Comparison of ENCODE assay signal across 8 cellular contexts in the genomic region with DNA sequence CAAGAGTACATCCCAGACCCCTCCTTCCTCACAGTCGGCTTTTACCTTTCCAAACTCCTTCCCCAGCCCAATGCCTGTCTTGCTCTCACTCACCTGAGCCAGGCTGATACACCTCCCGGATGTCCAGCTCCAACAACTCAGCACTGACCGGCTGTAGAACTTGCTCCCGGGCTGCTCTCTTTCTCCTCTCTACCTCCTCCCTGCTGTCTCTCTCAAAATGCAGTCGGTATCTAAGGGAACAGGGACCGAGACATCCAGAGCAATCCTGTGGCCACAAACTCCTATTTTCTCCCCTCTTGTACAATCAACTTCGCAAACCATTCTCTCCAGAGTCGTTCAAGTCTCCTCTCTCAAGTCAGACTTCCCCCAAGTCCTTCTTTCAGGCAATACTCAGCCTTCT. TPM values are rescaled to one million over a fixed set of nuclear protein-coding genes. Genes with fewer than 3 reads are reported as not detected.
A peak's percentile ranks its signal among the peaks of the same experiment; 100 is the strongest.
DNase-seq lines count a peak whose midpoint lies in the region; TF ChIP-seq lines count a peak whose summit lies in the region.

No MANE protein-coding gene starts in this region.

- H3K27ac ChIP-seq in ascending aorta (peak overlapping the region; percentile 98 to 100), layer of hippocampus (ENCODE audit: low read depth, low read length) (peak overlapping the region; percentile 98), testis (peak overlapping the region; percentile 96 to 99)

- H3K4me1 ChIP-seq in ascending aorta (peaks cover 5 to 19% of the 10 kb centered on the region in 2 donors), testis (peaks cover 16% of the 10 kb centered on the region)

- H3K4me3 ChIP-seq in ascending aorta (peak overlapping the region; percentile 80 to 85), testis (peak overlapping the region; percentile 92 to 97)

- H3K36me3 ChIP-seq in ascending aorta = peaks cover 34 to 39% of the 10 kb centered on the region in 2 donors
- H3K36me3 ChIP-seq in testis (ENCODE audit: low read depth, missing control alignments) = no peaks in the 10 kb centered on the region

- H3K9me3 Mint-ChIP-seq in activated CD4-positive, alpha-beta T cell treated with anti-CD3 and anti-CD28 coated beads, Interleukin-2, amount 10 ng/mL, durations not matched to agents 24 days and 14 days = no peaks in the 10 kb centered on the region

- H3K4me1 Mint-ChIP-seq in activated CD4-positive, alpha-beta T cell treated with anti-CD3 and anti-CD28 coated beads, Interleukin-2, amount 10 ng/mL, durations not matched to agents 24 days and 14 days = peaks cover 32% of the 10 kb centered on the region

- H3K27me3 ChIP-seq in ascending aorta = no peaks in the 10 kb centered on the region
- no peaks in the 10 kb centered on the region for H3K27me3 ChIP-seq in layer of hippocampus (ENCODE audit: control insufficient read depth, insufficient read depth, low read length)
- H3K27me3 ChIP-seq in testis = no peaks in the 10 kb centered on the region

- H3K36me3 Mint-ChIP-seq in activated CD4-positive, alpha-beta T cell treated with anti-CD3 and anti-CD28 coated beads, Interleukin-2, amount 10 ng/mL, durations not matched to agents 24 days and 14 days (ENCODE audit: low read depth) = peaks cover 58% of the 10 kb centered on the region

- peak overlapping the region; percentile 89 for H3K4me3 Mint-ChIP-seq in activated CD4-positive, alpha-beta T cell treated with anti-CD3 and anti-CD28 coated beads, Interleukin-2, amount 10 ng/mL, durations not matched to agents 24 days and 14 days

- intact Hi-C loops in activated CD4-positive, alpha-beta T cell treated with anti-CD3 and anti-CD28 coated beads, Interleukin-2, amount 10 ng/mL, durations not matched to agents 24 days and 14 days (cut with micrococcal nuclease) = loop anchor here (10.0 kb wide), 3 partner anchors 340 to 1420 kb away; a partner anchor contains a TSS
- intact Hi-C loops in ascending aorta (cut with DNase I) = loop anchor here (5.0 to 10.0 kb wide), 3 partner anchors 127 to 490 kb away; a partner anchor contains a TSS
- intact Hi-C loops in testis (cut with DNase I; ENCODE audit: low total_unique reads) = no loop called here
- intact Hi-C loops in posterior vena cava (cut with DNase I) = no loop called here

- DNase-seq in activated CD4-positive, alpha-beta T cell treated with anti-CD3 and anti-CD28 coated beads, Interleukin-2, amount 10 ng/mL, durations not matched to agents 24 days and 14 days = no peak
- DNase-seq in activated CD4-positive, alpha-beta T cell treated with anti-CD3 and anti-CD28 coated beads, Interleukin-2, amount 50 U/mL, for 4 hours = no peak
- DNase-seq in ascending aorta (ENCODE audit: low spot score in 2 of 2) = no peak
- no peak for DNase-seq in testis
- DNase-seq in posterior vena cava (ENCODE audit: low spot score) = no peak
- DNase-seq in activated CD4-positive, alpha-beta T cell treated with anti-CD3 and anti-CD28 coated beads for 1 hour = no peak
- no peak for DNase-seq in DMS153 (lab: John Stamatoyannopoulos, UW)

- H3K27me3 Mint-ChIP-seq in activated CD4-positive, alpha-beta T cell treated with anti-CD3 and anti-CD28 coated beads, Interleukin-2, amount 10 ng/mL, durations not matched to agents 24 days and 14 days = no peaks in the 10 kb centered on the region

- H3K9me3 ChIP-seq in ascending aorta = no peaks in the 10 kb centered on the region
- no peaks in the 10 kb centered on the region for H3K9me3 ChIP-seq in testis

- TF ChIP-seq POLR2A in testis (IDR thresholded peaks at IDR 0.05) = no peak

- H3K27ac Mint-ChIP-seq in activated CD4-positive, alpha-beta T cell treated with anti-CD3 and anti-CD28 coated beads, Interleukin-2, amount 10 ng/mL, durations not matched to agents 24 days and 14 days = peak overlapping the region; percentile 70

- WGBS in testis, 2 donors = 30 to 33% methylated on average over 8 of the region's 8 CpGs

- TF ChIP-seq CTCF in ascending aorta (IDR thresholded peaks at IDR 0.05) = no peak
- TF ChIP-seq CTCF in testis (IDR thresholded peaks at IDR 0.05) = no peak

RNA-seq across cellular contexts. Expression of a gene that starts 1.3 kb away (rescaled TPM):
- 80.9 and 93.0 TPM in 2 replicates for total RNA-seq in activated CD4-positive, alpha-beta T cell treated with anti-CD3 and anti-CD28 coated beads, Interleukin-2, amount 10 ng/mL, durations not matched to agents 24 days and 14 days
- total RNA-seq in ascending aorta (33.0 TPM), testis (10 to 100 TPM; 68.7 to 72.8 TPM), posterior vena cava (10 to 100 TPM; 52.2 to 59.6 TPM)
- polyA plus RNA-seq in testis (ENCODE audit: insufficient read depth, low read depth, low replicate concordance) = 205 TPM

RNA-seq across cellular contexts. Expression of a gene that starts 2.1 kb away (rescaled TPM):
- total RNA-seq in activated CD4-positive, alpha-beta T cell treated with anti-CD3 and anti-CD28 coated beads, Interleukin-2, amount 10 ng/mL, durations not matched to agents 24 days and 14 days = 38.2 and 39.7 TPM in 2 replicates
- total RNA-seq in ascending aorta = 25.0 TPM
- total RNA-seq in testis = 10 to 100 TPM; 11.2 to 22.9 TPM
- polyA plus RNA-seq in testis (ENCODE audit: insufficient read depth, low read depth, low replicate concordance) = 11.0 TPM
- 1 to 10 TPM; 5.4 to 8.3 TPM for total RNA-seq in posterior vena cava

RNA-seq across cellular contexts. Expression of a gene that starts 16.3 kb away (rescaled TPM):
- total RNA-seq in activated CD4-positive, alpha-beta T cell treated with anti-CD3 and anti-CD28 coated beads, Interleukin-2, amount 10 ng/mL, durations not matched to agents 24 days and 14 days = 123 and 125 TPM in 2 replicates
- total RNA-seq in ascending aorta = 36.6 TPM
- total RNA-seq in testis = 10 to 100 TPM; 63.2 to 67.1 TPM
- 104 TPM for polyA plus RNA-seq in testis (ENCODE audit: insufficient read depth, low read depth, low replicate concordance)
- total RNA-seq in posterior vena cava = 10 to 100 TPM; 39.4 to 42.3 TPM

Comparison
In these comparisons a context has a peak if more than half of its experiments do, and no peak if none do; other contexts are left out.
1. intact Hi-C loops: an anchor here in activated CD4-positive, alpha-beta T cell treated with anti-CD3 and anti-CD28 coated beads, Interleukin-2, amount 10 ng/mL, durations not matched to agents 24 days and 14 days (10.0 kb wide) and ascending aorta (5.0 to 10.0 kb wide); none called in testis and posterior vena cava.